In genomic region chr3:9224490-9224889, GRCh38 we compare ENCODE assay signal across 9 cellular contexts. TPM values are rescaled to one million over a fixed set of nuclear protein-coding genes. Genes with fewer than 3 reads are reported as not detected.
DNase-seq lines count a peak whose midpoint lies in the region; TF ChIP-seq lines count a peak whose summit lies in the region.
"Had no signal": no experiment of that assay in that cellular context is flagged by ENCODE, and none has a peak within 500 bp of the region (broad histone marks: within the 10 kb centered on the region; RNA-seq: fewer than 3 reads in every experiment).

No MANE protein-coding gene starts in this region.

- peak; percentile 56 for DNase-seq in activated CD4-positive, alpha-beta T cell treated with anti-CD3 and anti-CD28 coated beads for 48 hours
- no peak for DNase-seq in activated CD4-positive, alpha-beta T cell treated with anti-CD3 and anti-CD28 coated beads, Interleukin-2, amount 50 U/mL, for 4 hours
- DNase-seq in GM23248 (peak; percentile 36), M059J (ENCODE audit: low read depth) (peak; percentile 37), nephron progenitor cell (no peak), germinal center (ENCODE audit: low spot score) (no peak), hepatocyte (ENCODE audit: low spot score) (no peak), NCI-H2107 treated with DMSO at 0.1 percent for 48 hours (lab: John Stamatoyannopoulos, UW; ENCODE audit: unreplicated experiment) (no peak)

- no peaks in the 10 kb centered on the region for H3K4me1 ChIP-seq in GM23248 (ENCODE audit: insufficient read depth)
- peaks cover 9% of the 10 kb centered on the region for H3K4me1 ChIP-seq in hepatocyte (ENCODE audit: insufficient read depth)

- peaks cover 6% of the 10 kb centered on the region for H3K27me3 Mint-ChIP-seq in nephron progenitor cell (ENCODE audit: low read depth, poor library complexity)

- H3K79me2 ChIP-seq in GM23248 (ENCODE audit: insufficient read depth) (no peaks in the 10 kb centered on the region), hepatocyte (no peaks in the 10 kb centered on the region)

- H3K36me3 ChIP-seq in GM23248 (ENCODE audit: low read depth) (no peaks in the 10 kb centered on the region), hepatocyte (replicated peaks; ENCODE audit: insufficient read depth, low read depth) (no peaks in the 10 kb centered on the region)
- H3K36me3 ChIP-seq: thoracic aorta had no signal

- H3F3A ChIP-seq in GM23248 (ENCODE audit: insufficient read depth) = peaks cover 5% of the 10 kb centered on the region; the same call in 1 of the 2 replicates

- in situ Hi-C loops in GM23248 (cut with MboI) = no loop called here

- WGBS in GM23248 (ENCODE audit: low coverage in 1 of 2, low lambda C conversion rate in 2 of 2, missing lambda C conversion rate in 2 of 2), 2 experiments = 81 to 85% methylated on average over 5 of the region's 5 CpGs
- 79% methylated on average over 5 of the region's 5 CpGs for WGBS in hepatocyte (ENCODE audit: low lambda C conversion rate, missing lambda C conversion rate)

- H3K9me3 Mint-ChIP-seq in nephron progenitor cell = no peaks in the 10 kb centered on the region

- H3K27me3 ChIP-seq in GM23248 (replicated peaks; ENCODE audit: insufficient read depth) (no peaks in the 10 kb centered on the region; the same call in 1 of the 2 replicates), hepatocyte (no peaks in the 10 kb centered on the region)

- H2AFZ ChIP-seq in GM23248 (no peak overlapping the region), hepatocyte (no peak overlapping the region)

- H3K4me1 Mint-ChIP-seq in nephron progenitor cell = peaks cover 43% of the 10 kb centered on the region

- no peak overlapping the region for H3K9ac ChIP-seq in GM23248

- H4K20me1 ChIP-seq in GM23248 (ENCODE audit: insufficient read depth) = no peaks in the 10 kb centered on the region
- no peaks in the 10 kb centered on the region for H4K20me1 ChIP-seq in hepatocyte (ENCODE audit: insufficient read depth, poor library complexity, severe bottlenecking)

- peak overlapping the region; percentile 52 for H3K27ac Mint-ChIP-seq in nephron progenitor cell

- H3K36me3 Mint-ChIP-seq in nephron progenitor cell (ENCODE audit: low read depth) = peaks cover 40% of the 10 kb centered on the region

- no peaks in the 10 kb centered on the region for H3K9me3 ChIP-seq in GM23248 (ENCODE audit: low read depth)
- no peaks in the 10 kb centered on the region for H3K9me3 ChIP-seq in hepatocyte (ENCODE audit: low read depth)
- H3K9me3 ChIP-seq: thoracic aorta had no signal

- H3K4me3 Mint-ChIP-seq in nephron progenitor cell = no peak overlapping the region

- H3K4me2 ChIP-seq in GM23248 (ENCODE audit: unreplicated experiment) (no peak overlapping the region), hepatocyte (no peak overlapping the region)

- H3K4me3 ChIP-seq in GM23248 (no peak overlapping the region), hepatocyte (no peak overlapping the region)
- H3K4me3 ChIP-seq: thoracic aorta had no signal

- TF ChIP-seq CTCF in nephron progenitor cell (IDR thresholded peaks at IDR 0.05) (no peak), hepatocyte (IDR thresholded peaks at IDR 0.05; ENCODE audit: poor library complexity) (no peak)

- no peaks in the 10 kb centered on the region for H3K9me2 ChIP-seq in GM23248 (ENCODE audit: insufficient read depth)
- no peaks in the 10 kb centered on the region for H3K9me2 ChIP-seq in hepatocyte (replicated peaks; ENCODE audit: insufficient read depth)

- H3K27ac ChIP-seq in GM23248 = no peak overlapping the region
- H3K27ac ChIP-seq in hepatocyte = no peak overlapping the region
- H3K27ac ChIP-seq: thoracic aorta had no signal

RNA-seq across cellular contexts. Expression of gene SRGAP3, which starts 25.0 kb away (rescaled TPM):
- 0.13 and 1.7 TPM in 2 replicates for total RNA-seq in GM23248 (2014; rRNA removed; shearing (Covaris generic))
- polyA plus RNA-seq in GM23248 (2016; fragmentation: Nextera tagmentation; extraction: Ambion mirVana) (0.89 and 0.91 TPM in 2 replicates), hepatocyte (7.4 and 7.9 TPM in 2 replicates)
- total RNA-seq in M059J (2014; rRNA removed; shearing (Covaris generic)) = 0.57 and 2.6 TPM in 2 replicates
- total RNA-seq in hepatocyte = 6.8 and 8.3 TPM in 2 replicates

Comparison
In these comparisons a context has a peak if more than half of its experiments do, and no peak if none do; other contexts are left out.
1. DNase-seq: peak in activated CD4-positive, alpha-beta T cell treated with anti-CD3 and anti-CD28 coated beads for 48 hours (single experiment), GM23248 (single experiment) and M059J (single experiment); none in activated CD4-positive, alpha-beta T cell treated with anti-CD3 and anti-CD28 coated beads, Interleukin-2, amount 50 U/mL, for 4 hours (0 of 2), nephron progenitor cell (single experiment), germinal center (single experiment), hepatocyte (single experiment) and NCI-H2107 treated with DMSO at 0.1 percent for 48 hours (single experiment).